28 cellular contexts compared by ENCODE assay signal in genomic region chr1:86854352-86854751, GRCh38.
"Had no signal": no experiment of that assay in that cellular context is flagged by ENCODE, and none has a peak within 500 bp of the region (broad histone marks: within the 10 kb centered on the region; RNA-seq: fewer than 3 reads in every experiment).

No MANE protein-coding gene starts in this region.

- ATAC-seq: activated CD4-positive, alpha-beta T cell treated with anti-CD3 and anti-CD28 coated beads for 36 hours; activated CD8-positive, alpha-beta T cell treated with anti-CD3 and anti-CD28 coated beads, Interleukin-2, amount 10 ng/mL, durations not matched to agents 7 days and 5 days; activated naive CD4-positive, alpha-beta T cell treated with anti-CD3 and anti-CD28 coated beads, Interleukin-2, amount 50 U/mL, for 72 hours; activated T-cell treated with anti-CD3 and anti-CD28 coated beads, Interleukin-2, amount 50 U/mL, for 72 hours had no signal

- DNase-seq: activated B cell treated with CpG ODN at 0.5 μM for 24 hours; activated CD4-positive, alpha-beta memory T cell treated with anti-CD3 and anti-CD28 coated beads for 36 hours; activated CD4-positive, alpha-beta T cell treated with anti-CD3 and anti-CD28 coated beads for 36 hours; activated CD4-positive, alpha-beta T cell treated with anti-CD3 and anti-CD28 coated beads, Interleukin-2, amount 10 ng/mL, durations not matched to agents 24 days and 14 days; activated CD4-positive, CD25-positive, alpha-beta regulatory T cell treated with anti-CD3 and anti-CD28 coated beads, Interleukin-2, amount 50 U/mL, for 72 hours; activated CD8-positive, alpha-beta memory T cell treated with anti-CD3 and anti-CD28 coated beads, Interleukin-2, amount 50 U/mL, for 48 hours; activated CD8-positive, alpha-beta T cell treated with anti-CD3 and anti-CD28 coated beads, Interleukin-2, amount 10 ng/mL, durations not matched to agents 7 days and 5 days; activated gamma-delta T cell; activated naive CD4-positive, alpha-beta T cell; activated naive CD4-positive, alpha-beta T cell treated with anti-CD3 and anti-CD28 coated beads, Interleukin-2, amount 10 ng/mL, durations not matched to agents 7 days and 5 days; activated naive CD8-positive, alpha-beta T cell treated with anti-CD3 and anti-CD28 coated beads, Interleukin-2, amount 10 ng/mL, durations not matched to agents 7 days and 5 days; activated T-cell treated with anti-CD3 and anti-CD28 coated beads for 4 hours; activated T-cell treated with anti-CD3 and anti-CD28 coated beads, Interleukin-2, amount 50 U/mL, for 24 hours; activated T-cell treated with anti-CD3 and anti-CD28 coated beads, Interleukin-2, amount 50 U/mL, for 72 hours; central memory CD4-positive, alpha-beta T cell; cerebellar nuclear complex; colonic mucosa; effector CD8-positive, alpha-beta T cell; esophagus squamous epithelium; head of caudate nucleus; hypothalamus; T-helper 2 cell had no signal

- H3K9me3 ChIP-seq: ascending aorta, breast epithelium, colonic mucosa, esophagus squamous epithelium had no signal

- H3K4me3 ChIP-seq: ascending aorta, breast epithelium, cardiac muscle cell, colonic mucosa, esophagus squamous epithelium had no signal

- H3K36me3 ChIP-seq: ascending aorta, breast epithelium, cardiac muscle cell, colonic mucosa, esophagus squamous epithelium had no signal

- H3K27me3 ChIP-seq: ascending aorta, breast epithelium, cardiac muscle cell, colonic mucosa, esophagus squamous epithelium had no signal

- H3K27ac ChIP-seq: ascending aorta, breast epithelium, cardiac muscle cell, colonic mucosa, epithelial cell of prostate, esophagus squamous epithelium, VCaP had no signal

- H3K4me1 ChIP-seq: ascending aorta, breast epithelium, colonic mucosa, esophagus squamous epithelium had no signal
